Comparison of ENCODE assay signal across 8 cellular contexts in the genomic region with DNA sequence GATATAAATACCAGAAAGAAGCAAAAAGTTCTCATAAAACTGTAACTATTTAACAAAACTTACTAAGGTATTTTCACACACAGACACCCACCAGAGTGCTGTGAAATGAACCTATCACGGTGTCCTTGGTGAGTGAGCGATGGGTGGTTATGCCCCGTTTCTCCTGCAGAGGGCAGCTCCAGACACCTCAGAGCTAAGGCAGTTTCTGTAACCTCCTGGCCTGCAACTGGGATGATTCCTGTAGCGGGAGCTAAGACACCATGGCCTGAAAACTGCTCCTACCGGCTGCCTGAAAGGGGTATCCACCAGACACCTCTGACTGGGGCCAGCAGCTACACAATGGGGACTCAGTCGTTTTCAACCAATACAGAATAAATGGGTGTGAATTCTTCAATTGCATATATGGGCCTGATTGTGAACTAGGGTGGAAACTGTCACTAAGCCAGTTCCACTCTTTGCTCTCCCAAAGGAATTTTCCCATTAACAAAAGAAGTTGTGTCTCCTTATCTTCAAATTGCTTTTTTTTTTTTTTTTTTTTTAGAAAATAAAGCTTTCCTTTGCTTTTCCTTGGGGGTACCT.
A peak's percentile ranks its signal among the peaks of the same experiment; 100 is the strongest.
DNase-seq lines count a peak whose midpoint lies in the region; ATAC-seq, FAIRE-seq and TF ChIP-seq lines count a peak whose summit lies in the region.

No MANE protein-coding gene starts in this region.

- TF ChIP-seq CTCF in kidney epithelial cell (IDR thresholded peaks at IDR 0.05; ENCODE audit: insufficient read depth, low read length, poor library complexity, severe bottlenecking) (peak; percentile 94), tibial artery (IDR thresholded peaks at IDR 0.05) (no peak)

- no peak overlapping the region for H3K4me3 Mint-ChIP-seq in activated T-helper 2 cell treated with anti-CD3 and anti-CD28 coated beads, Interferon-gamma antibody, Interleukin-2, Interleukin-4, amounts not matched to agents 10 μg/mL and 5 μg/mL and 100 μg/mL, durations not matched to agents 14 hours and 24 hours and 36 hours (ENCODE audit: low read depth)

- H3K4me3 ChIP-seq in kidney epithelial cell (ENCODE audit: low read depth, low read length): no peak overlapping the region
- no peak overlapping the region for H3K4me3 ChIP-seq in tibial artery

- no peaks in the 10 kb centered on the region for H3K9me3 ChIP-seq in tibial artery

- no peaks in the 10 kb centered on the region for H3K36me3 Mint-ChIP-seq in activated T-helper 2 cell treated with anti-CD3 and anti-CD28 coated beads, Interferon-gamma antibody, Interleukin-2, Interleukin-4, amounts not matched to agents 10 μg/mL and 5 μg/mL and 100 μg/mL, durations not matched to agents 14 hours and 24 hours and 36 hours (ENCODE audit: low read depth)

- no peak overlapping the region for H3K27ac ChIP-seq in tibial artery

- intact Hi-C loops in activated T-helper 2 cell treated with anti-CD3 and anti-CD28 coated beads, Interferon-gamma antibody, Interleukin-2, Interleukin-4, amounts not matched to agents 10 μg/mL and 5 μg/mL and 100 μg/mL, durations not matched to agents 14 hours and 24 hours and 36 hours (cut with micrococcal nuclease): no loop called here
- intact Hi-C loops in tibial artery (cut with DNase I; ENCODE audit: low total_unique reads): no loop called here

- no peak overlapping the region for H3K27ac Mint-ChIP-seq in activated T-helper 2 cell treated with anti-CD3 and anti-CD28 coated beads, Interferon-gamma antibody, Interleukin-2, Interleukin-4, amounts not matched to agents 10 μg/mL and 5 μg/mL and 100 μg/mL, durations not matched to agents 14 hours and 24 hours and 36 hours

- H3K4me1 ChIP-seq in tibial artery: no peaks in the 10 kb centered on the region

- no peaks in the 10 kb centered on the region for H3K9me3 Mint-ChIP-seq in activated T-helper 2 cell treated with anti-CD3 and anti-CD28 coated beads, Interferon-gamma antibody, Interleukin-2, Interleukin-4, amounts not matched to agents 10 μg/mL and 5 μg/mL and 100 μg/mL, durations not matched to agents 14 hours and 24 hours and 36 hours

- H3K36me3 ChIP-seq in kidney epithelial cell (ENCODE audit: control insufficient read depth, insufficient read depth, low read length): no peaks in the 10 kb centered on the region
- H3K36me3 ChIP-seq in tibial artery: no peaks in the 10 kb centered on the region

- DNase-seq in D341Med (ENCODE audit: low spot score) (peak; percentile 82), NCI-H69 (lab: John Stamatoyannopoulos, UW) (peak; percentile 86), kidney epithelial cell (ENCODE audit: low read depth) (peak; percentile 5), urothelium cell line (ENCODE audit: low spot score) (peak; percentile 61), tibial artery (no peak)
- DNase-seq in activated T-helper 2 cell treated with anti-CD3 and anti-CD28 coated beads, Interferon-gamma antibody, Interleukin-2, Interleukin-4, amounts not matched to agents 10 μg/mL and 5 μg/mL and 100 μg/mL, durations not matched to agents 14 hours and 24 hours and 36 hours (ENCODE audit: low spot score): peak; percentile 8

- no peak for FAIRE-seq in urothelium cell line (lab: Jason Lieb, UNC)

- ATAC-seq in GM18907 (IDR thresholded peaks at IDR 0.05; ENCODE audit: unreplicated experiment): peak; percentile 97
- peak; percentile 99 for ATAC-seq in HG03095 (IDR thresholded peaks at IDR 0.05; ENCODE audit: unreplicated experiment)

- H3K4me1 Mint-ChIP-seq in activated T-helper 2 cell treated with anti-CD3 and anti-CD28 coated beads, Interferon-gamma antibody, Interleukin-2, Interleukin-4, amounts not matched to agents 10 μg/mL and 5 μg/mL and 100 μg/mL, durations not matched to agents 14 hours and 24 hours and 36 hours (ENCODE audit: low read depth): no peaks in the 10 kb centered on the region

- H3K27me3 ChIP-seq in kidney epithelial cell (ENCODE audit: control insufficient read depth, insufficient read depth, low read length): no peaks in the 10 kb centered on the region
- H3K27me3 ChIP-seq in tibial artery: no peaks in the 10 kb centered on the region

- H3K27me3 Mint-ChIP-seq in activated T-helper 2 cell treated with anti-CD3 and anti-CD28 coated beads, Interferon-gamma antibody, Interleukin-2, Interleukin-4, amounts not matched to agents 10 μg/mL and 5 μg/mL and 100 μg/mL, durations not matched to agents 14 hours and 24 hours and 36 hours (ENCODE audit: low read depth): no peaks in the 10 kb centered on the region

Comparison
In these comparisons a context has a peak if more than half of its experiments do, and no peak if none do; other contexts are left out.
1. DNase-seq: peak in D341Med (single experiment), NCI-H69 (single experiment), activated T-helper 2 cell treated with anti-CD3 and anti-CD28 coated beads, Interferon-gamma antibody, Interleukin-2, Interleukin-4, amounts not matched to agents 10 μg/mL and 5 μg/mL and 100 μg/mL, durations not matched to agents 14 hours and 24 hours and 36 hours (single experiment), kidney epithelial cell (single experiment) and urothelium cell line (single experiment); none in tibial artery (0 of 2).